In the genomic region with DNA sequence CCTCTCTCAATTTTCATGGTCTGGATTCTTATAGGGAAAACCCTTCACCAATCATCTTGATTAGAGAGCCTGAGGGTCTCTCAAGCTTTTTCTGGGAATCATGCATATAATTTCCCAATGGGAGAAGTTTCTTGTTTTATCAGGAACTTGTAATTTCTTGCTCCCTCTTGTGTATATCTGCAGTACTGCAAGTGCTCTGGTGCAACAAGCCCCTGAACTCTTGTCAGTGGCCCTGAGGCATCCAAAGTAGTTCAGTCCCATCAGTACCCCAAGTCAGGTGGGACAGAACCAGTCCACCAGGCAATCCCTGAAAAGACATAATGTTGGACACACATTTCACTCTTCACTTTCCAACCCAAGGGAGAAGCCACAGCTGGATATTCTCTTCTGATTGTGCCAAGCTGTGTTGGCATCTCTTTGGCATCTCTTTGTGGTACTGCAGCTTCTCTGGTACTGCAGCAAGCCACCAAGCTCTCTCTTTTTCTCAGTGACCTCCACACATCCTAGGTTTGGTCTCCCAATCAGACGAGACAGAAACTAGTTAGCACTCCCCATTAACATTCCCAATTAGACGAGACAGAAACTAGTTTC, we compare ENCODE assay signal across 8 cellular contexts.
DNase-seq lines count a peak whose midpoint lies in the region; ATAC-seq and TF ChIP-seq lines count a peak whose summit lies in the region.

No MANE protein-coding gene starts in this region.

- H3K9me3 ChIP-seq in SU-DHL-6 (ENCODE audit: insufficient read depth, low read length) (no peaks in the 10 kb centered on the region), stomach (no peaks in the 10 kb centered on the region)

- TF ChIP-seq POLR2A in stomach (IDR thresholded peaks at IDR 0.05), result no peak

- H3K27ac ChIP-seq in SU-DHL-6 (ENCODE audit: low read depth, low read length) (no peak overlapping the region), stomach (no peak overlapping the region)

- H3K27me3 ChIP-seq in SU-DHL-6 (ENCODE audit: low read length) (no peaks in the 10 kb centered on the region), stomach (no peaks in the 10 kb centered on the region)

- no peaks in the 10 kb centered on the region for H3F3A ChIP-seq in SU-DHL-6 (ENCODE audit: insufficient read depth)

- peak; percentile 51 for DNase-seq in DMS114 treated with DMSO at 0.1 percent for 48 hours (lab: John Stamatoyannopoulos, UW; ENCODE audit: unreplicated experiment)
- DNase-seq in LNCaP clone FGC (ENCODE audit: low read depth), result peak; percentile 2
- DNase-seq in head of caudate nucleus, result peak in 24 of 42 donors; percentile 2 to 68 (median 24)
- DNase-seq in stomach, result no peak
- DNase-seq in activated CD4-positive, CD25-positive, alpha-beta regulatory T cell (lab: John Stamatoyannopoulos, UW), result no peak
- DNase-seq in activated CD4-positive, alpha-beta T cell treated with anti-CD3 and anti-CD28 coated beads for 48 hours, result no peak

- intact Hi-C loops in head of caudate nucleus (cut with DNase I), result no loop called here
- intact Hi-C loops in stomach (cut with DNase I; ENCODE audit: low total_unique reads), result no loop called here

- H3K4me3 ChIP-seq in LNCaP clone FGC (ENCODE audit: low read depth, low read length), result no peak overlapping the region
- no peak overlapping the region for H3K4me3 ChIP-seq in SU-DHL-6 (ENCODE audit: insufficient read depth, low read length, poor library complexity, severe bottlenecking)
- no peak overlapping the region for H3K4me3 ChIP-seq in stomach

- H3K36me3 ChIP-seq in SU-DHL-6 (ENCODE audit: low read length) (no peaks in the 10 kb centered on the region), stomach (no peaks in the 10 kb centered on the region)

- peak; percentile 73 for ATAC-seq in GM21360 (IDR thresholded peaks at IDR 0.05; ENCODE audit: unreplicated experiment)

- peak; percentile 63 for TF ChIP-seq CTCF in LNCaP clone FGC (IDR thresholded peaks at IDR 0.05; ENCODE audit: control insufficient read depth, extremely low read depth, insufficient read depth)
- TF ChIP-seq CTCF in SU-DHL-6 (IDR thresholded peaks at IDR 0.05; ENCODE audit: insufficient read depth, low read length, poor library complexity, severe bottlenecking), result peak; percentile 52
- TF ChIP-seq CTCF in stomach (IDR thresholded peaks at IDR 0.05), result peak in 5 of 7 experiments; percentile 11 to 72 (median 50)

- WGBS in stomach, 5 donors, result 50 to 73% (median 67%) methylated on average over 2 of the region's 2 CpGs

- H3K79me2 ChIP-seq in SU-DHL-6 (ENCODE audit: insufficient read depth, low read length), result no peaks in the 10 kb centered on the region

- H3K9ac ChIP-seq in SU-DHL-6 (ENCODE audit: low read length), result no peak overlapping the region

- no peaks in the 10 kb centered on the region for H3K9me2 ChIP-seq in SU-DHL-6 (replicated peaks; ENCODE audit: insufficient read depth, low read length)

- TF ChIP-seq EP300 in stomach (IDR thresholded peaks at IDR 0.05), result no peak

- no peak overlapping the region for H2AFZ ChIP-seq in SU-DHL-6 (ENCODE audit: low read depth, low read length, severe bottlenecking)

- H4K20me1 ChIP-seq in SU-DHL-6 (ENCODE audit: low read depth, low read length), result no peaks in the 10 kb centered on the region

- no peak overlapping the region for H3K4me2 ChIP-seq in SU-DHL-6 (ENCODE audit: low read depth, low read length, poor library complexity, severe bottlenecking)

- H3K4me1 ChIP-seq in stomach, result no peaks in the 10 kb centered on the region

Comparison
In these comparisons a context has a peak if more than half of its experiments do, and no peak if none do; other contexts are left out.
1. DNase-seq: peak in DMS114 treated with DMSO at 0.1 percent for 48 hours (single experiment), LNCaP clone FGC (single experiment) and head of caudate nucleus (24 of 42); none in stomach (single experiment), activated CD4-positive, CD25-positive, alpha-beta regulatory T cell (0 of 4) and activated CD4-positive, alpha-beta T cell treated with anti-CD3 and anti-CD28 coated beads for 48 hours (single experiment).
2. Peak in every context shown above with its lines, with median percentiles within 50 percentile points of each other: CTCF ChIP-seq.